Comparison of ENCODE assay signal across 13 cellular contexts in genomic region chr6:131427441-131428051, GRCh38.
"Had no signal": no experiment of that assay in that cellular context is flagged by ENCODE, and none has a peak within 500 bp of the region (broad histone marks: within the 10 kb centered on the region; RNA-seq: fewer than 3 reads in every experiment).

No MANE protein-coding gene starts in this region.

- H3K27me3 Mint-ChIP-seq: activated CD8-positive, alpha-beta T cell treated with anti-CD3 and anti-CD28 coated beads for 36 hours had no signal

- H3K4me3 Mint-ChIP-seq: activated B cell treated with CpG ODN at 0.5 μM for 24 hours, nephron progenitor cell had no signal

- H3K4me1 Mint-ChIP-seq: activated B cell treated with CpG ODN at 0.5 μM for 24 hours, nephron progenitor cell had no signal

- DNase-seq: activated B cell treated with CpG ODN at 0.5 μM for 24 hours; activated CD4-positive, alpha-beta T cell treated with anti-CD3 and anti-CD28 coated beads for 48 hours; activated CD8-positive, alpha-beta T cell treated with anti-CD3 and anti-CD28 coated beads for 36 hours; activated gamma-delta T cell treated with Interleukin-2 at 50 U/mL for 16 hours; activated T-cell treated with anti-CD3 and anti-CD28 coated beads, Interleukin-2, amount 50 U/mL, for 48 hours; colonic mucosa; kidney; nephron progenitor cell; occipital lobe; psoas muscle; stimulated activated CD4-positive, alpha-beta T cell treated with anti-CD3 and anti-CD28 coated beads, Interleukin-1b, Interleukin-23, amount 100 ng/mL, for 48 hours; T-helper 2 cell; thyroid gland had no signal

- H3K27ac Mint-ChIP-seq: activated B cell treated with CpG ODN at 0.5 μM for 24 hours, nephron progenitor cell had no signal

- H3K9me3 Mint-ChIP-seq: activated B cell treated with CpG ODN at 0.5 μM for 24 hours; activated CD8-positive, alpha-beta T cell treated with anti-CD3 and anti-CD28 coated beads for 36 hours had no signal

- ATAC-seq: activated CD8-positive, alpha-beta T cell treated with anti-CD3 and anti-CD28 coated beads for 36 hours; psoas muscle had no signal
